Comparison of ENCODE assay signal across 8 cellular contexts in the genomic region with DNA sequence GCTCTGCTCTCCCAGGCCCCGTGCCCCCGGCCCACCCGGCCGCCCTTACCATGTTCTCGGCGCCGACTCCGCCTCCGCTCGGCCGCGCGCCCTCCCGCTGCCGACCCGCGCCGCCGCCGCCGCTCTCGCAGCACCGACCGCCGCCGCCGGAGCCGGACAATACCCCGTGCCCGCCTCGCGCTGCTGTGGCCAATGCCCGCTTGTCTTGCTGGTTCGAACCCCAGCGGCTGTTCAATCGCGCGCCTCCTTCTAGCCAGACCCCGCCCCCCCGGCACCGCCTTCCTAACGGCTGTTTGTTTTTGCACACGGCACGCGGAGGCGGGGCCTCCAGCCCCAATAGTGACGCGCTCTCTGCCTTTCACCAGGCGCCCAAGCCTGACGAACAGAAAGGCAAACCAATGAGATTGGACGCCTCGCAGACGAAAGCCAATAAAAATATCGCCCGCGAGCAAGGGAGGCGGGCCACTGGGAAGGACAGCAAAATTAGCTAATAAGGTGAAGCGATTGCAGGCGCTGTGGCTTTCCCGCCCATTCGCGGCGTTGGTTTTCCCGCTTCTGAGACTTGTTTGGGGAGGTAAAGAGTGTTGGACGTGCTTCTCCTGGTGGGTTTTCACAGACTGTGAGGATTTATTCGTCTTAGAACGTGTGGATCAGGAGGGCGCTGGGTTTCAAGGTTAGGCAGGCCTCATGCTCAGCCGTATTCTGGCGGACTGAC. TPM values are rescaled to one million over a fixed set of nuclear protein-coding genes. Genes with fewer than 3 reads are reported as not detected.
DNase-seq lines count a peak whose midpoint lies in the region; ATAC-seq and TF ChIP-seq lines count a peak whose summit lies in the region.

TSS of gene H2AZ2 (minus strand) at position 168 of the 715 bp plus-strand sequence. CDS start at position 52, 116 bp downstream.

- no peaks in the 10 kb centered on the region for H3K9me3 ChIP-seq in prostate gland

- H3K36me3 ChIP-seq in prostate gland (no peaks in the 10 kb centered on the region), urinary bladder (ENCODE audit: insufficient read depth) (no peaks in the 10 kb centered on the region)

- peak in 2 of 4 experiments; percentile 26 to 29 for TF ChIP-seq CTCF in prostate gland (IDR thresholded peaks at IDR 0.05)

- TF ChIP-seq POLR2A in prostate gland (IDR thresholded peaks at IDR 0.05) = peak; percentile 58

- H3K4me1 ChIP-seq in prostate gland (replicated peaks) (no peaks in the 10 kb centered on the region), urinary bladder (ENCODE audit: insufficient read depth) (no peaks in the 10 kb centered on the region)

- H3K27me3 ChIP-seq in prostate gland (replicated peaks; ENCODE audit: insufficient read depth) = no peaks in the 10 kb centered on the region

- H3K4me3 ChIP-seq in prostate gland = peak within 1 kb of the TSS; percentile 62 to 87
- peak within 1 kb of the TSS; percentile 76 for H3K4me3 ChIP-seq in urinary bladder (ENCODE audit: low read depth, low read length)

- DNase-seq in NCI-H187 treated with DMSO at 0.1 percent for 48 hours (lab: John Stamatoyannopoulos, UW) (peak; percentile 94), anterior cingulate cortex (lab: John Stamatoyannopoulos, UW) (peak; percentile 87 to 100 (median 99)), left ventricle myocardium superior (peak; percentile 100), prostate gland (ENCODE audit: low spot score) (peak; percentile 100)

- intact Hi-C loops in T-helper 2 cell treated with Interferon-gamma antibody and Interleukin-4, amounts not matched to agents 100 ng/mL and 5 ng/mL, for 36 hours (cut with micrococcal nuclease) = loop anchor here (1.0 to 2.0 kb wide), 14 partner anchors 8 to 357 kb away; partner anchors contain the start of genes CCM2, MYO1G, NUDCD3 and OGDH
- intact Hi-C loops in left ventricle myocardium superior (cut with micrococcal nuclease) = loop anchor here (5.0 kb wide), 1 partner anchor 261 kb away; no protein-coding TSS in a partner anchor
- intact Hi-C loops in prostate gland (cut with DNase I) = loop anchor here (2.0 to 5.0 kb wide), 6 partner anchors 39 to 266 kb away; partner anchors contain the start of genes OGDH, PPIA, PURB and TMED4

- under 1% methylated on average over 63 of the region's 70 CpGs for WGBS in prostate gland
- under 1% methylated on average over 70 of the region's 70 CpGs for WGBS in urinary bladder

- H3K27ac ChIP-seq in prostate gland (peak within 1 kb of the TSS; percentile 92 to 96), urinary bladder (ENCODE audit: low read depth) (peak within 1 kb of the TSS; percentile 98)

- peak; percentile 63 for ATAC-seq in GM18499 (IDR thresholded peaks at IDR 0.05; ENCODE audit: insufficient read depth, unreplicated experiment)
- ATAC-seq in HG02943 (IDR thresholded peaks at IDR 0.05; ENCODE audit: low read depth, unreplicated experiment) = peak; percentile 82
- peak; percentile 95 for ATAC-seq in left ventricle myocardium superior

RNA-seq across cellular contexts. Expression of gene H2AZ2, which starts in this region (rescaled TPM):
- total RNA-seq in T-helper 2 cell treated with Interferon-gamma antibody and Interleukin-4, amounts not matched to agents 100 ng/mL and 5 ng/mL, for 36 hours = 300 and 305 TPM in 2 replicates
- total RNA-seq in left ventricle myocardium superior = 261 TPM
- 100 to 1,000 TPM; 111 to 146 TPM for total RNA-seq in prostate gland
- 173 TPM for total RNA-seq in urinary bladder
- 127 TPM for polyA plus RNA-seq in urinary bladder

Comparison
In these comparisons a context has a peak if more than half of its experiments do, and no peak if none do; other contexts are left out.
1. Peak in every context shown above with its lines: DNase-seq, ATAC-seq, H3K4me3 ChIP-seq and H3K27ac ChIP-seq.